ENCODE assay signal across 8 cellular contexts in genomic region chr1:229624906-229625871, GRCh38. TPM values are rescaled to one million over a fixed set of nuclear protein-coding genes. Genes with fewer than 3 reads are reported as not detected.
DNase-seq lines count a peak whose midpoint lies in the region; TF ChIP-seq lines count a peak whose summit lies in the region.

No MANE protein-coding gene starts in this region.

- H3K27ac ChIP-seq in temporal lobe (ENCODE audit: low read depth, low read length), result peak overlapping the region; percentile 47

- peak; percentile 58 for DNase-seq in COR-L47 (lab: John Stamatoyannopoulos, UW)
- DNase-seq in GM20000 (ENCODE audit: low spot score), result peak; percentile 92
- peak; percentile 29 for DNase-seq in HT1080 (ENCODE audit: low read depth)
- peak; percentile 83 for DNase-seq in RPMI8226
- peak; percentile 18 for DNase-seq in activated gamma-delta T cell treated with Interleukin-2 at 50 U/mL for 16 hours
- peak; percentile 35 for DNase-seq in foreskin melanocyte
- DNase-seq in nucleus accumbens (lab: John Stamatoyannopoulos, UW), result peak in 43 of 56 donors; percentile 9 to 72 (median 51)

- no peak for TF ChIP-seq CTCF in GM20000 (IDR thresholded peaks at IDR 0.05; ENCODE audit: extremely low read depth, missing control alignments)

RNA-seq across cellular contexts. Expression of gene TAF5L, which starts 0.7 kb away (rescaled TPM):
- total RNA-seq in HT1080 (2014; rRNA removed; shearing (Covaris generic)), result 32.9 and 40.5 TPM in 2 replicates
- 24.0 and 25.8 TPM in 2 replicates for polyA plus RNA-seq in HT1080 (2015; cell fraction: cytosol; rRNA removed)
- polyA plus RNA-seq in HT1080 (2015; cell fraction: nucleus; rRNA removed), result 18.1 and 18.4 TPM in 2 replicates
- 17.7 TPM for total RNA-seq in temporal lobe

RNA-seq across cellular contexts. Expression of gene URB2, which starts 0.9 kb away (rescaled TPM):
- total RNA-seq in HT1080 (2014; rRNA removed; shearing (Covaris generic)), result 27.8 and 31.8 TPM in 2 replicates
- 12.6 and 12.7 TPM in 2 replicates for polyA plus RNA-seq in HT1080 (2015; cell fraction: cytosol; rRNA removed)
- polyA plus RNA-seq in HT1080 (2015; cell fraction: nucleus; rRNA removed), result 24.5 and 25.6 TPM in 2 replicates
- 8.1 TPM for total RNA-seq in temporal lobe

Comparison
In these comparisons a context has a peak if more than half of its experiments do, and no peak if none do; other contexts are left out.
1. Peak in every context shown above with its lines: DNase-seq and H3K27ac ChIP-seq.
2. DNase-seq: peak in every context shown above with its lines; median percentile 92 in GM20000; 83 in RPMI8226; 58 in COR-L47; 51 in nucleus accumbens; 35 in foreskin melanocyte; 29 in HT1080; 18 in activated gamma-delta T cell treated with Interleukin-2 at 50 U/mL for 16 hours.